ENCODE assay signal across 22 cellular contexts in the genomic region with DNA sequence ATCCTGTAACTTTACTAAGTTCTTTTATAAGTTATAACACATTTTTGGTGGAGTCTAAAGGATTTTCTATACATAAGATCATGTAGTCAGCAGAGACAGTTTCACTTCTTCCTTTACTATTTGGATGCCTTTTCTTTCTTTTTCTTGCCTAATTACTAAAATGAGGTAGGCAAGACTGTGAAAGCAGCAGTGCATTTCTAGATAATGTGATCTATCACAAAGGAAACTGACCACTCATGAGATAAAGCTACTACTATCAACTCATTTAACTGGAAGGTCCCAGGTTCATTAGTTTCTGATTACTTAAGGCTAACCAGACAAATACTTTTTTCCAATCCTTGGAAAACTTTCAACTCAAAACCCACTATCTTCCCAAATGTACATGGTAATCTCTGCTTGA.
DNase-seq lines count a peak whose midpoint lies in the region; ATAC-seq, FAIRE-seq and TF ChIP-seq lines count a peak whose summit lies in the region.
"Had no signal": no experiment of that assay in that cellular context is flagged by ENCODE, and none has a peak within 500 bp of the region (broad histone marks: within the 10 kb centered on the region; RNA-seq: fewer than 3 reads in every experiment).

No MANE protein-coding gene starts in this region.

- H3K9me3 ChIP-seq in GM12878 (replicated peaks; ENCODE audit: control insufficient read depth, insufficient read depth, low read length): no peaks in the 10 kb centered on the region
- H3K9me3 ChIP-seq: BLaER1, esophagus squamous epithelium, prostate gland, thoracic aorta had no signal

- ATAC-seq in GM18519 (IDR thresholded peaks at IDR 0.05; ENCODE audit: low FRiP score, unreplicated experiment) (peak; percentile 52), GM21526 (IDR thresholded peaks at IDR 0.05; ENCODE audit: low FRiP score, unreplicated experiment) (peak; percentile 35), HG03342 (IDR thresholded peaks at IDR 0.05; ENCODE audit: unreplicated experiment) (peak; percentile 31), GM12878 (peak; percentile 59)
- ATAC-seq in activated CD8-positive, alpha-beta memory T cell treated with anti-CD3 and anti-CD28 coated beads, Interleukin-2, amount 10 ng/mL, durations not matched to agents 7 days and 5 days: no peak
- ATAC-seq: activated naive CD8-positive, alpha-beta T cell treated with anti-CD3 and anti-CD28 coated beads, Interleukin-2, amount 50 U/mL, for 24 hours; activated T-cell treated with anti-CD3 and anti-CD28 coated beads, Interleukin-2, amount 50 U/mL, for 72 hours had no signal

- no peak for TF ChIP-seq RAD21 in GM12878 (IDR thresholded peaks at IDR 0.05; ENCODE audit: insufficient read depth, low read depth, low read length)

- H3K36me3 Mint-ChIP-seq in activated CD8-positive, alpha-beta memory T cell treated with anti-CD3 and anti-CD28 coated beads, Interleukin-2, amount 10 ng/mL, durations not matched to agents 7 days and 5 days: no peaks in the 10 kb centered on the region

- CTCF ChIA-PET in GM12878 (lab: Yijun Ruan, JAX): no interaction called here
- CTCF ChIA-PET in activated CD8-positive, alpha-beta memory T cell treated with anti-CD3 and anti-CD28 coated beads, Interleukin-2, amount 10 ng/mL, durations not matched to agents 7 days and 5 days (lab: Charles Lee): no interaction called here

- intact Hi-C loops in GM12878 (cut with micrococcal nuclease; ENCODE audit: unreplicated experiment): loop anchor here (5.0 kb wide), 1 partner anchor 115 kb away; no protein-coding TSS in a partner anchor

- no peak overlapping the region for H3K4me3 ChIP-seq in GM12878
- H3K4me3 ChIP-seq: BLaER1, esophagus squamous epithelium, prostate gland, thoracic aorta had no signal

- H3K79me2 ChIP-seq in GM12878 (ENCODE audit: control insufficient read depth, insufficient read depth, low read length): no peaks in the 10 kb centered on the region

- peaks cover 56% of the 10 kb centered on the region for H3K4me1 ChIP-seq in GM12878 (ENCODE audit: control insufficient read depth, insufficient read depth, low read length)
- H3K4me1 ChIP-seq: prostate gland had no signal

- in situ Hi-C loops in GM12878 (cut with MboI): no loop called here

- TF ChIP-seq CTCF in GM12878 (IDR thresholded peaks at IDR 0.05 in 2 of 3, conservative IDR thresholded peaks at IDR 0.05 in 1 of 3; ENCODE audit: control insufficient read depth in 2 of 3, extremely low read depth in 1 of 3, insufficient read depth in 1 of 3, low read depth in 3 of 3, low read length in 3 of 3): no peak

- FAIRE-seq in GM12878 (lab: Jason Lieb, UNC): no peak
- FAIRE-seq: HTR-8/SVneo, keratinocyte had no signal

- H3K27ac Mint-ChIP-seq in activated CD8-positive, alpha-beta memory T cell treated with anti-CD3 and anti-CD28 coated beads, Interleukin-2, amount 10 ng/mL, durations not matched to agents 7 days and 5 days: no peak overlapping the region
- H3K27ac Mint-ChIP-seq: activated naive CD8-positive, alpha-beta T cell treated with anti-CD3 and anti-CD28 coated beads, Interleukin-2, amount 50 U/mL, for 24 hours; activated T-cell treated with anti-CD3 and anti-CD28 coated beads, Interleukin-2, amount 50 U/mL, for 72 hours; nephron progenitor cell had no signal

- no peak for TF ChIP-seq POLR2A in GM12878 (IDR thresholded peaks at IDR 0.05; ENCODE audit: low read depth, low read length)

- SMC1A ChIA-PET in GM12878 (lab: Charles Lee; ENCODE audit: uncharacterized antibody, unreplicated experiment): interaction anchor here (1.0 to 2.2 kb wide), 6 partner anchors 9 to 116 kb away, joined by 3 to 8 read pairs (median 4); no protein-coding TSS in a partner anchor

- no TSS peak for BruUV-seq in GM12878 (replicated peaks; lab: Mats Ljungman, UMichigan)

- RAD21 ChIA-PET in GM12878 (lab: Charles Lee; ENCODE audit: unreplicated experiment): interaction anchor here (0.6 to 2.5 kb wide), 3 partner anchors 8 to 90 kb away, joined by 3 to 12 read pairs (median 3); no protein-coding TSS in a partner anchor

- H3K27ac ChIP-seq in GM12878 (ENCODE audit: control insufficient read depth, insufficient read depth): no peak overlapping the region; the same call in 1 of the 2 replicates
- H3K27ac ChIP-seq: BLaER1, esophagus squamous epithelium, prostate gland, thoracic aorta had no signal

- no peak overlapping the region for H3K9ac ChIP-seq in GM12878 (ENCODE audit: control insufficient read depth, insufficient read depth, low read length)
- H3K9ac ChIP-seq: BLaER1 had no signal

- no peak overlapping the region for H2AFZ ChIP-seq in GM12878 (ENCODE audit: control insufficient read depth, low read depth, low read length)

- no peaks in the 10 kb centered on the region for H3K36me3 ChIP-seq in GM12878 (ENCODE audit: control insufficient read depth in 2 of 2, insufficient read depth in 2 of 2, low read length in 1 of 2)
- H3K36me3 ChIP-seq: BLaER1, esophagus squamous epithelium, prostate gland, thoracic aorta had no signal

- no peaks in the 10 kb centered on the region for H3K27me3 ChIP-seq in GM12878 (replicated peaks in 1 of 2; ENCODE audit: control insufficient read depth in 2 of 2, insufficient read depth in 2 of 2, low read length in 1 of 2)
- H3K27me3 ChIP-seq: BLaER1, esophagus squamous epithelium had no signal

- no peaks in the 10 kb centered on the region for H4K20me1 ChIP-seq in GM12878 (ENCODE audit: control insufficient read depth, insufficient read depth)
- H4K20me1 ChIP-seq: BLaER1 had no signal

- peaks cover 10% of the 10 kb centered on the region for H3K4me1 Mint-ChIP-seq in activated CD8-positive, alpha-beta memory T cell treated with anti-CD3 and anti-CD28 coated beads, Interleukin-2, amount 10 ng/mL, durations not matched to agents 7 days and 5 days

- DNase-seq in GM12878 (ENCODE audit: low read depth, low spot score) (no peak), H4 (ENCODE audit: low spot score) (no peak), GDM1 (lab: John Stamatoyannopoulos, UW) (no peak)
- no peak for DNase-seq in activated CD8-positive, alpha-beta memory T cell treated with anti-CD3 and anti-CD28 coated beads, Interleukin-2, amount 10 ng/mL, durations not matched to agents 7 days and 5 days
- DNase-seq: activated CD4-positive, alpha-beta T cell treated with anti-CD3 and anti-CD28 coated beads, Interleukin-2, amount 50 U/mL, for 48 hours; activated naive CD8-positive, alpha-beta T cell treated with anti-CD3 and anti-CD28 coated beads, Interleukin-2, amount 50 U/mL, for 24 hours; activated T-cell treated with anti-CD3 and anti-CD28 coated beads, Interleukin-2, amount 50 U/mL, for 72 hours; DMS 273 treated with DMSO at 0.1 percent for 48 hours; esophagus squamous epithelium; glutamatergic neuron; mesendoderm; NCI-H2029 treated with DMSO at 0.1 percent for 48 hours; NCI-H510A treated with DMSO at 0.1 percent for 48 hours; nephron progenitor cell had no signal

- peaks cover 79% of the 10 kb centered on the region for H3K27me3 Mint-ChIP-seq in activated CD8-positive, alpha-beta memory T cell treated with anti-CD3 and anti-CD28 coated beads, Interleukin-2, amount 10 ng/mL, durations not matched to agents 7 days and 5 days

- peak overlapping the region; percentile 4; the same call in 1 of the 2 replicates for H3K4me2 ChIP-seq in GM12878 (ENCODE audit: control insufficient read depth, insufficient read depth)
- H3K4me2 ChIP-seq: BLaER1 had no signal

- TF ChIP-seq EP300 in GM12878 (IDR thresholded peaks at IDR 0.05; ENCODE audit: borderline replicate concordance in 1 of 2, control insufficient read depth in 1 of 2, low read depth in 2 of 2, low read length in 2 of 2): peak in 1 of 2 experiments; percentile 61; a peak in 1 of 4 replicates

- no peaks in the 10 kb centered on the region for H3K9me3 Mint-ChIP-seq in activated CD8-positive, alpha-beta memory T cell treated with anti-CD3 and anti-CD28 coated beads, Interleukin-2, amount 10 ng/mL, durations not matched to agents 7 days and 5 days (ENCODE audit: low read depth)
- H3K9me3 Mint-ChIP-seq: activated naive CD8-positive, alpha-beta T cell treated with anti-CD3 and anti-CD28 coated beads, Interleukin-2, amount 50 U/mL, for 24 hours had no signal

- H3K4me3 Mint-ChIP-seq in activated CD8-positive, alpha-beta memory T cell treated with anti-CD3 and anti-CD28 coated beads, Interleukin-2, amount 10 ng/mL, durations not matched to agents 7 days and 5 days: no peak overlapping the region
- H3K4me3 Mint-ChIP-seq: activated naive CD8-positive, alpha-beta T cell treated with anti-CD3 and anti-CD28 coated beads, Interleukin-2, amount 50 U/mL, for 24 hours; activated T-cell treated with anti-CD3 and anti-CD28 coated beads, Interleukin-2, amount 50 U/mL, for 72 hours; nephron progenitor cell had no signal

- POLR2A ChIA-PET in GM12878 (lab: Charles Lee): no interaction called here

TF ChIP-seq in GM12878, 131 proteins besides CTCF, POLR2A, EP300 and RAD21 (continues in another document):
- TF ChIP-seq, protein P1, sequence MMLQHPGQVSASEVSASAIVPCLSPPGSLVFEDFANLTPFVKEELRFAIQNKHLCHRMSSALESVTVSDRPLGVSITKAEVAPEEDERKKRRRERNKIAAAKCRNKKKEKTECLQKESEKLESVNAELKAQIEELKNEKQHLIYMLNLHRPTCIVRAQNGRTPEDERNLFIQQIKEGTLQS (IDR thresholded peaks at IDR 0.05; ENCODE audit: borderline replicate concordance, extremely low read depth, low read depth, low read length): no peak
- TF ChIP-seq, protein P2, sequence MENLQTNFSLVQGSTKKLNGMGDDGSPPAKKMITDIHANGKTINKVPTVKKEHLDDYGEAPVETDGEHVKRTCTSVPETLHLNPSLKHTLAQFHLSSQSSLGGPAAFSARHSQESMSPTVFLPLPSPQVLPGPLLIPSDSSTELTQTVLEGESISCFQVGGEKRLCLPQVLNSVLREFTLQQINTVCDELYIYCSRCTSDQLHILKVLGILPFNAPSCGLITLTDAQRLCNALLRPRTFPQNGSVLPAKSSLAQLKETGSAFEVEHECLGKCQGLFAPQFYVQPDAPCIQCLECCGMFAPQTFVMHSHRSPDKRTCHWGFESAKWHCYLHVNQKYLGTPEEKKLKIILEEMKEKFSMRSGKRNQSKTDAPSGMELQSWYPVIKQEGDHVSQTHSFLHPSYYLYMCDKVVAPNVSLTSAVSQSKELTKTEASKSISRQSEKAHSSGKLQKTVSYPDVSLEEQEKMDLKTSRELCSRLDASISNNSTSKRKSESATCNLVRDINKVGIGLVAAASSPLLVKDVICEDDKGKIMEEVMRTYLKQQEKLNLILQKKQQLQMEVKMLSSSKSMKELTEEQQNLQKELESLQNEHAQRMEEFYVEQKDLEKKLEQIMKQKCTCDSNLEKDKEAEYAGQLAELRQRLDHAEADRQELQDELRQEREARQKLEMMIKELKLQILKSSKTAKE (IDR thresholded peaks at IDR 0.05; ENCODE audit: low read depth, poor library complexity, severe bottlenecking): peak; percentile 50
- TF ChIP-seq STAT3 (IDR thresholded peaks at IDR 0.05; ENCODE audit: low read depth, low read length): no peak
